11 cellular contexts compared by ENCODE assay signal in the genomic region with DNA sequence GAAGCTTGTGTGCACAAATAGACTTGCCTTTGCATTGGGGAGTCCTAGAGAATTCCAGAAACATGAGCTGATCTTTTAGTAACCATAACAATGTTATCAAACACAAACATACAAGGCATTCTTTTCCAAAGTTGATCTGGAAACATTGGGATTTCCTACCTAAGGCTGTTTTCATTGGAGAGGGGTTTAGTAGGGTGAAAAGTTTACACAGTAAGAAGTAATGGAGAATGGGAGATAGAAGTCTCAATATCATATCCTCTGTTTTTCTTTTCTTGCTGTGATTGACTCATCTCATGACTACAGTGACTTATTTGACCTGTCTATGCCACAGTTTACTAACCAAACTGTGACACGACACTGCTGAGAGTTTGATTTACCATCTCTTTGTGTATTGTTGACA.
DNase-seq lines count a peak whose midpoint lies in the region; ATAC-seq and TF ChIP-seq lines count a peak whose summit lies in the region.
"Had no signal": no experiment of that assay in that cellular context is flagged by ENCODE, and none has a peak within 500 bp of the region (broad histone marks: within the 10 kb centered on the region; RNA-seq: fewer than 3 reads in every experiment).

No MANE protein-coding gene starts in this region.

- intact Hi-C loops in CD4-positive, alpha-beta T cell (cut with DNase I, micrococcal nuclease): no loop called here

- TF ChIP-seq CTCF in CD4-positive, alpha-beta T cell (IDR thresholded peaks at IDR 0.05): no peak

- H3K4me1 Mint-ChIP-seq in CD4-positive, alpha-beta T cell (ENCODE audit: low read depth): no peaks in the 10 kb centered on the region
- H3K4me1 Mint-ChIP-seq: central memory CD8-positive, alpha-beta T cell had no signal

- POLR2A ChIA-PET in CD4-positive, alpha-beta T cell (lab: Charles Lee): no interaction called here

- no peaks in the 10 kb centered on the region for H3K9me3 ChIP-seq in CD4-positive, alpha-beta T cell (ENCODE audit: control insufficient read depth, low read length)

- in situ Hi-C loops in ACHN (cut with HindIII; ENCODE audit: low pct_ligation_motif_present, low pct_unique_long_range_greater_than_20kb, low sequenced_read_pairs): no loop called here

- TF ChIP-seq POLR2A in erythroblast (IDR thresholded peaks at IDR 0.05; ENCODE audit: low read length): no peak

- H3K27me3 ChIP-seq in CD4-positive, alpha-beta T cell (ENCODE audit: control insufficient read depth, insufficient read depth, low read length): no peaks in the 10 kb centered on the region

- no peak overlapping the region for H3K27ac Mint-ChIP-seq in CD4-positive, alpha-beta T cell

- CTCF ChIA-PET in CD4-positive, alpha-beta T cell (lab: Charles Lee): no interaction called here

- peak; percentile 56 for ATAC-seq in GM21515 (IDR thresholded peaks at IDR 0.05; ENCODE audit: unreplicated experiment)
- ATAC-seq in HG03558 (IDR thresholded peaks at IDR 0.05; ENCODE audit: extremely low read depth, unreplicated experiment): peak; percentile 62
- no peak for ATAC-seq in CD4-positive, alpha-beta T cell (ENCODE audit: poor library complexity)
- ATAC-seq: left ventricle myocardium superior had no signal

- H3K9me3 Mint-ChIP-seq in CD4-positive, alpha-beta T cell: no peaks in the 10 kb centered on the region
- H3K9me3 Mint-ChIP-seq: central memory CD8-positive, alpha-beta T cell had no signal

- no peak overlapping the region for H3K27ac ChIP-seq in CD4-positive, alpha-beta T cell (ENCODE audit: low read depth, low read length)

- H3K27me3 Mint-ChIP-seq in CD4-positive, alpha-beta T cell: no peaks in the 10 kb centered on the region
- H3K27me3 Mint-ChIP-seq: central memory CD8-positive, alpha-beta T cell had no signal

- no peaks in the 10 kb centered on the region for H3K36me3 Mint-ChIP-seq in CD4-positive, alpha-beta T cell (ENCODE audit: low read depth)

- H3K4me3 Mint-ChIP-seq in CD4-positive, alpha-beta T cell: no peak overlapping the region
- H3K4me3 Mint-ChIP-seq: central memory CD8-positive, alpha-beta T cell had no signal

- DNase-seq in ELR (ENCODE audit: low read depth): peak; percentile 75
- DNase-seq in glomerular visceral epithelial cell (ENCODE audit: extremely low spot score): peak; percentile 34
- DNase-seq in ACHN: no peak
- no peak for DNase-seq in CD4-positive, alpha-beta T cell
- DNase-seq in DMS153 (lab: John Stamatoyannopoulos, UW): no peak
- no peak for DNase-seq in erythroblast (lab: John Stamatoyannopoulos, UW)
- DNase-seq: DMS79 treated with DMSO at 0.1 percent for 48 hours, left ventricle myocardium superior had no signal

Comparison
In these comparisons a context has a peak if more than half of its experiments do, and no peak if none do; other contexts are left out.
1. DNase-seq: peak in ELR (single experiment) and glomerular visceral epithelial cell (single experiment); none in ACHN (single experiment), CD4-positive, alpha-beta T cell (0 of 10), DMS153 (single experiment) and erythroblast (0 of 2).